Comparison of ENCODE assay signal across 16 cellular contexts in genomic region chr1:44084998-44085675, GRCh38. TPM values are rescaled to one million over a fixed set of nuclear protein-coding genes. Genes with fewer than 3 reads are reported as not detected.
A peak's percentile ranks its signal among the peaks of the same experiment; 100 is the strongest.
DNase-seq lines count a peak whose midpoint lies in the region; ATAC-seq, FAIRE-seq and TF ChIP-seq lines count a peak whose summit lies in the region.
"Had no signal": no experiment of that assay in that cellular context is flagged by ENCODE, and none has a peak within 500 bp of the region (broad histone marks: within the 10 kb centered on the region; RNA-seq: fewer than 3 reads in every experiment).

No MANE protein-coding gene starts in this region.

- no peaks in the 10 kb centered on the region for H3K9me3 ChIP-seq in PC-9 (ENCODE audit: insufficient read depth, low read depth)
- H3K9me3 ChIP-seq in endothelial cell of umbilical vein (replicated peaks; ENCODE audit: control insufficient read depth, insufficient read depth, low read length): no peaks in the 10 kb centered on the region
- H3K9me3 ChIP-seq in colonic mucosa: no peaks in the 10 kb centered on the region
- H3K9me3 ChIP-seq: heart left ventricle had no signal

- no TSS peak for BruUV-seq in PC-9 (replicated peaks; lab: Mats Ljungman, UMichigan)
- BruUV-seq in endothelial cell of umbilical vein (replicated peaks; lab: Mats Ljungman, UMichigan): no TSS peak

- H3K36me3 Mint-ChIP-seq in glutamatergic neuron (ENCODE audit: unreplicated experiment) (peaks cover 3% of the 10 kb centered on the region), CD14-positive monocyte (no peaks in the 10 kb centered on the region)
- H3K36me3 Mint-ChIP-seq: T-cell had no signal

- H3K27me3 ChIP-seq in PC-9 (ENCODE audit: insufficient read depth, low read depth) (no peaks in the 10 kb centered on the region), endothelial cell of umbilical vein (ENCODE audit: control insufficient read depth in 2 of 2, insufficient read depth in 2 of 2, low read length in 2 of 2) (peaks cover 0 to 6% of the 10 kb centered on the region in 2 experiments), colonic mucosa (no peaks in the 10 kb centered on the region)

- POLR2A ChIA-PET in PC-9 (lab: Charles Lee; ENCODE audit: unreplicated experiment): interaction anchor here (0.5 kb wide), 1 partner anchor 18 kb away, joined by 16 read pairs; no protein-coding TSS in a partner anchor
- POLR2A ChIA-PET in endothelial cell of umbilical vein (lab: Charles Lee): no interaction called here

- H3K79me2 ChIP-seq in PC-9 (ENCODE audit: low read depth) (no peaks in the 10 kb centered on the region), endothelial cell of umbilical vein (ENCODE audit: control insufficient read depth, insufficient read depth, low read length) (no peaks in the 10 kb centered on the region)

- H2AFZ ChIP-seq in PC-9 (no peak overlapping the region), endothelial cell of umbilical vein (ENCODE audit: low read depth, low read length) (peak overlapping the region; percentile 46)

- H3K4me3 ChIP-seq in PC-9 (no peak overlapping the region), endothelial cell of umbilical vein (replicated peaks in 1 of 3; ENCODE audit: insufficient read depth in 1 of 3, low read depth in 1 of 3, low read length in 3 of 3) (no peak overlapping the region), colonic mucosa (no peak overlapping the region)
- H3K4me3 ChIP-seq: heart left ventricle, lung had no signal

- H3K9ac ChIP-seq in endothelial cell of umbilical vein (replicated peaks; ENCODE audit: extremely low read depth, insufficient read depth, low read length) (no peak overlapping the region), colonic mucosa (ENCODE audit: low read depth in 2 of 2, low read length in 2 of 2) (no peak overlapping the region)

- H3K9me1 ChIP-seq in endothelial cell of umbilical vein (replicated peaks; ENCODE audit: control insufficient read depth, extremely low read depth, insufficient read depth, low read length): no peaks in the 10 kb centered on the region

- DNase-seq in Daoy (ENCODE audit: low read depth) (peak; percentile 69), PC-9 (peak; percentile 26 to 79), endothelial cell of umbilical vein (ENCODE audit: low read depth, low spot score) (peak; percentile 20), myocyte (ENCODE audit: low read depth) (peak; percentile 44), glutamatergic neuron (no peak), CD14-positive monocyte (ENCODE audit: low spot score) (no peak), colonic mucosa (no peak)
- DNase-seq: activated gamma-delta T cell treated with Interleukin-2 at 50 U/mL for 16 hours; heart left ventricle; NCI-H82; stimulated activated CD4-positive, alpha-beta T cell treated with anti-CD3 and anti-CD28 coated beads, Interleukin-4, amount 100 ng/mL, for 1 hour; stimulated activated naive CD8-positive, alpha-beta T cell treated with anti-CD3 and anti-CD28 coated beads, Interleukin-15, Interleukin-2, amounts not matched to agents 100 U/mL and 50 U/mL, for 24 hours; T-cell had no signal

- peak; percentile 64 for FAIRE-seq in endothelial cell of umbilical vein (lab: Jason Lieb, UNC)
- FAIRE-seq: colon had no signal

- no peak for TF ChIP-seq CTCF in PC-9 (conservative IDR thresholded peaks at IDR 0.05)
- TF ChIP-seq CTCF in endothelial cell of umbilical vein (IDR thresholded peaks at IDR 0.05; ENCODE audit: extremely low read depth in 1 of 2, insufficient read depth in 1 of 2, low read depth in 1 of 2, low read length in 2 of 2): no peak
- TF ChIP-seq CTCF in glutamatergic neuron (IDR thresholded peaks at IDR 0.05; ENCODE audit: partially characterized antibody, unreplicated experiment): no peak
- TF ChIP-seq CTCF in CD14-positive monocyte (IDR thresholded peaks at IDR 0.05): no peak
- TF ChIP-seq CTCF in colonic mucosa (IDR thresholded peaks at IDR 0.05): no peak

- H3K36me3 ChIP-seq in PC-9 (ENCODE audit: low read depth) (no peaks in the 10 kb centered on the region), endothelial cell of umbilical vein (ENCODE audit: control insufficient read depth in 2 of 2, extremely low read depth in 1 of 2, insufficient read depth in 2 of 2, low read length in 2 of 2) (no peaks in the 10 kb centered on the region), colonic mucosa (no peaks in the 10 kb centered on the region)
- H3K36me3 ChIP-seq: heart left ventricle had no signal

- no peak for ATAC-seq in HG03432 (IDR thresholded peaks at IDR 0.05; ENCODE audit: unreplicated experiment)
- ATAC-seq: heart left ventricle; stimulated activated naive CD8-positive, alpha-beta T cell treated with anti-CD3 and anti-CD28 coated beads, Interleukin-15, Interleukin-2, amounts not matched to agents 100 U/mL and 50 U/mL, for 24 hours; T-cell had no signal

- H3K9me3 Mint-ChIP-seq in glutamatergic neuron (ENCODE audit: unreplicated experiment) (no peaks in the 10 kb centered on the region), CD14-positive monocyte (no peaks in the 10 kb centered on the region)
- H3K9me3 Mint-ChIP-seq: T-cell had no signal

- H3K4me2 ChIP-seq in PC-9 (no peak overlapping the region), endothelial cell of umbilical vein (ENCODE audit: insufficient read depth, low read length) (no peak overlapping the region)

- CTCF ChIA-PET in PC-9 (lab: Charles Lee) (interaction anchor here (0.6 to 0.7 kb wide), 3 partner anchors 131 to 588 kb away, joined by 3 to 18 read pairs (median 3); no protein-coding TSS in a partner anchor), endothelial cell of umbilical vein (lab: Charles Lee) (interaction anchor here (0.7 to 1.6 kb wide), 3 partner anchors 10 to 44 kb away, joined by 3 to 7 read pairs (median 4); no protein-coding TSS in a partner anchor)

- H3K27ac Mint-ChIP-seq in glutamatergic neuron (ENCODE audit: unreplicated experiment): no peak overlapping the region
- no peak overlapping the region for H3K27ac Mint-ChIP-seq in CD14-positive monocyte
- H3K27ac Mint-ChIP-seq: T-cell had no signal

- peaks cover 5% of the 10 kb centered on the region for H3K27me3 Mint-ChIP-seq in glutamatergic neuron (ENCODE audit: unreplicated experiment)
- H3K27me3 Mint-ChIP-seq in CD14-positive monocyte (ENCODE audit: low read depth in 3 of 3): peaks cover 0 to 5% (median 3%) of the 10 kb centered on the region in 3 donors

- TF ChIP-seq POLR2A in endothelial cell of umbilical vein (IDR thresholded peaks at IDR 0.05; ENCODE audit: low read depth, low read length): no peak

- peaks cover 12% of the 10 kb centered on the region; the same call in 1 of the 2 replicates for H3F3A ChIP-seq in PC-9 (ENCODE audit: insufficient read depth, low read depth)

- H3K4me3 Mint-ChIP-seq in glutamatergic neuron (ENCODE audit: unreplicated experiment) (no peak overlapping the region), CD14-positive monocyte (no peak overlapping the region)
- H3K4me3 Mint-ChIP-seq: T-cell had no signal

- H3K27ac ChIP-seq in PC-9 (no peak overlapping the region), endothelial cell of umbilical vein (ENCODE audit: insufficient read depth, low read depth, low read length) (no peak overlapping the region), colonic mucosa (no peak overlapping the region)
- H3K27ac ChIP-seq: heart left ventricle had no signal

- H4K20me1 ChIP-seq in PC-9 (ENCODE audit: insufficient read depth): no peaks in the 10 kb centered on the region
- no peaks in the 10 kb centered on the region for H4K20me1 ChIP-seq in endothelial cell of umbilical vein (replicated peaks; ENCODE audit: control insufficient read depth, extremely low read depth, insufficient read depth, low read length)

- intact Hi-C loops in PC-9 (cut with micrococcal nuclease; ENCODE audit: unreplicated experiment) (no loop called here), endothelial cell of umbilical vein (cut with micrococcal nuclease) (loop anchor here (10.0 kb wide), 1 partner anchor 100 kb away; no protein-coding TSS in a partner anchor), CD14-positive monocyte (cut with micrococcal nuclease) (no loop called here), colonic mucosa (cut with DNase I) (no loop called here)

- H3K4me1 Mint-ChIP-seq in glutamatergic neuron (ENCODE audit: low read depth, unreplicated experiment) (no peaks in the 10 kb centered on the region), CD14-positive monocyte (no peaks in the 10 kb centered on the region)
- H3K4me1 Mint-ChIP-seq: T-cell had no signal

- peaks cover 7% of the 10 kb centered on the region; the same call in 1 of the 2 replicates for H3K4me1 ChIP-seq in PC-9 (replicated peaks; ENCODE audit: insufficient read depth)
- no peaks in the 10 kb centered on the region for H3K4me1 ChIP-seq in endothelial cell of umbilical vein (ENCODE audit: control insufficient read depth, extremely low read depth, insufficient read depth, low read length)
- no peaks in the 10 kb centered on the region for H3K4me1 ChIP-seq in colonic mucosa

- dilution Hi-C loops in endothelial cell of umbilical vein (cut with MboI; ENCODE audit: extremely low pct_ligation_motif_present, low sequenced_read_pairs): no loop called here

- H3K9me2 ChIP-seq in PC-9 (ENCODE audit: insufficient read depth): no peaks in the 10 kb centered on the region

RNA-seq across cellular contexts. Expression of gene KLF17, which starts 33.5 kb away (rescaled TPM):
- not detected in 2 replicates for total RNA-seq in Daoy (2014; rRNA removed; shearing (Covaris generic))
- total RNA-seq in PC-9 (2021) (not detected in 2 replicates), endothelial cell of umbilical vein (not detected in 2 replicates), myocyte (not detected in 2 replicates), glutamatergic neuron (ENCODE audit: unreplicated experiment) (10.9 TPM), colonic mucosa (not detected)
- polyA plus RNA-seq in endothelial cell of umbilical vein (not detected in 2 replicates), CD14-positive monocyte (not detected)
- polyA plus RNA-seq in endothelial cell of umbilical vein (2011; cell fraction: cytosol; rRNA removed): not detected in 2 replicates
- not detected in 2 replicates for polyA plus RNA-seq in endothelial cell of umbilical vein (2011; cell fraction: nucleus; rRNA removed)
- polyA plus RNA-seq in endothelial cell of umbilical vein (2012): not detected in 2 replicates
- not detected in 2 replicates for polyA minus RNA-seq in endothelial cell of umbilical vein
- polyA minus RNA-seq in endothelial cell of umbilical vein (2011; cell fraction: cytosol; rRNA and poly(A)+ RNA removed): 0.72 TPM
- not detected in 2 replicates for polyA minus RNA-seq in endothelial cell of umbilical vein (2011; cell fraction: nucleus; rRNA and poly(A)+ RNA removed)
- not detected for polyA plus RNA-seq in myocyte (2012)
- total RNA-seq: heart left ventricle, T-cell had no signal
- polyA plus RNA-seq: heart left ventricle had no signal

RNA-seq across cellular contexts. Expression of gene SLC6A9, which starts 53.9 kb away (rescaled TPM):
- total RNA-seq in Daoy (2014; rRNA removed; shearing (Covaris generic)): 0.74 and 6.3 TPM in 2 replicates
- total RNA-seq in PC-9 (2021) (57.7 and 70.1 TPM in 2 replicates), endothelial cell of umbilical vein (1.3 and 1.5 TPM in 2 replicates), myocyte (0.42 and 1.2 TPM in 2 replicates), glutamatergic neuron (ENCODE audit: unreplicated experiment) (8.9 TPM), colonic mucosa (10 to 100 TPM; 21.7 to 26.1 TPM)
- polyA plus RNA-seq in endothelial cell of umbilical vein (0.80 and 0.81 TPM in 2 replicates), CD14-positive monocyte (not detected)
- 0.32 and 0.72 TPM in 2 replicates for polyA plus RNA-seq in endothelial cell of umbilical vein (2011; cell fraction: cytosol; rRNA removed)
- 0.97 and 1.1 TPM in 2 replicates for polyA plus RNA-seq in endothelial cell of umbilical vein (2011; cell fraction: nucleus; rRNA removed)
- 0.62 and 0.70 TPM in 2 replicates for polyA plus RNA-seq in endothelial cell of umbilical vein (2012)
- polyA minus RNA-seq in endothelial cell of umbilical vein: 1.5 and 2.2 TPM in 2 replicates
- polyA minus RNA-seq in endothelial cell of umbilical vein (2011; cell fraction: cytosol; rRNA and poly(A)+ RNA removed): 49.0 TPM
- polyA minus RNA-seq in endothelial cell of umbilical vein (2011; cell fraction: nucleus; rRNA and poly(A)+ RNA removed): 0.58 and 1.3 TPM in 2 replicates
- 6.0 TPM for polyA plus RNA-seq in myocyte (2012)

RNA-seq across cellular contexts. Expression of gene KLF18, which starts 56.3 kb away (rescaled TPM):
- total RNA-seq in Daoy (2014; rRNA removed; shearing (Covaris generic)): 0.48 TPM in 1 of 2 replicates, not detected in the other
- total RNA-seq in PC-9 (2021) (not detected in 2 replicates), endothelial cell of umbilical vein (not detected in 2 replicates), myocyte (not detected in 2 replicates), glutamatergic neuron (ENCODE audit: unreplicated experiment) (0.17 TPM), colonic mucosa (not detected)
- polyA plus RNA-seq in endothelial cell of umbilical vein (not detected in 2 replicates), CD14-positive monocyte (not detected)
- not detected in 2 replicates for polyA plus RNA-seq in endothelial cell of umbilical vein (2011; cell fraction: cytosol; rRNA removed)
- polyA plus RNA-seq in endothelial cell of umbilical vein (2011; cell fraction: nucleus; rRNA removed): 0.04 TPM in 1 of 2 replicates, not detected in the other
- polyA plus RNA-seq in endothelial cell of umbilical vein (2012): not detected in 2 replicates
- polyA minus RNA-seq in endothelial cell of umbilical vein: not detected in 2 replicates
- polyA minus RNA-seq in endothelial cell of umbilical vein (2011; cell fraction: cytosol; rRNA and poly(A)+ RNA removed): not detected
- polyA minus RNA-seq in endothelial cell of umbilical vein (2011; cell fraction: nucleus; rRNA and poly(A)+ RNA removed): not detected in 2 replicates
- not detected for polyA plus RNA-seq in myocyte (2012)
- total RNA-seq: heart left ventricle, lung, T-cell had no signal
- polyA plus RNA-seq: heart left ventricle, lung had no signal

Comparison
In these comparisons a context has a peak if more than half of its experiments do, and no peak if none do; other contexts are left out.
1. DNase-seq: peak in Daoy (single experiment), PC-9 (2 of 2), endothelial cell of umbilical vein (single experiment) and myocyte (single experiment); none in glutamatergic neuron (single experiment), CD14-positive monocyte (single experiment) and colonic mucosa (single experiment).
2. RNA of gene KLF17, which starts 33.5 kb away (total RNA-seq): 10.9 TPM in glutamatergic neuron (single experiment); not detected in colonic mucosa, not detected in Daoy, not detected in PC-9, not detected in endothelial cell of umbilical vein and not detected in myocyte; every median in the first group is over 10 times any median in the second.